Comparison of ENCODE assay signal across 16 cellular contexts in the genomic region with DNA sequence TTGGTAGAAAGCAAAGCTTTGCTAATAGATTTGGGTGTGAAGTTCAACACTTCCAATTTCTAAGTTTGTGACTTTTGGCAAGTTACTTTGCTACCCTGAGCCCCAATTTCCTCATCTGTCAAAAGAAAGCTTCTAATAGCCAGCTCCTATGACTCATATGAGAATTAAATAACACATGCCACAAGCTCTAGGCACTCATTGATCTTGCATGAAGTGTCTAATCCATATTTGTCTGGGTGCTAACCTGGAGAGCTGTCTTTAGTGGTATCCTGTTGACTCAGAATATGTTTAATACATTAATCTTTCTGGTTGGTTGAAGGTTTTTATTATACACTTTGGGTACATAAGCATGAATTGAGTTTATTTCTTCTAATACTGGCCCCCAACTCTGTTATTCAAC.
DNase-seq lines count a peak whose midpoint lies in the region; ATAC-seq and TF ChIP-seq lines count a peak whose summit lies in the region.
"Had no signal": no experiment of that assay in that cellular context is flagged by ENCODE, and none has a peak within 500 bp of the region (broad histone marks: within the 10 kb centered on the region; RNA-seq: fewer than 3 reads in every experiment).

No MANE protein-coding gene starts in this region.

- no peak for ATAC-seq in GM21737 (IDR thresholded peaks at IDR 0.05; ENCODE audit: unreplicated experiment)
- no peak for ATAC-seq in HG03571 (IDR thresholded peaks at IDR 0.05; ENCODE audit: unreplicated experiment)
- ATAC-seq in HG02642 (IDR thresholded peaks at IDR 0.05; ENCODE audit: poor library complexity, unreplicated experiment): no peak
- ATAC-seq: CD8-positive, alpha-beta T cell had no signal

- no peaks in the 10 kb centered on the region for H3K36me3 Mint-ChIP-seq in mesothelial cell of epicardium
- H3K36me3 Mint-ChIP-seq: CD8-positive, alpha-beta T cell had no signal

- peaks cover 51% of the 10 kb centered on the region for H3K4me1 Mint-ChIP-seq in mesothelial cell of epicardium

- no peaks in the 10 kb centered on the region for H3K27me3 Mint-ChIP-seq in mesothelial cell of epicardium (ENCODE audit: low read depth)

- peak overlapping the region; percentile 37 for H3K27ac Mint-ChIP-seq in mesothelial cell of epicardium
- H3K27ac Mint-ChIP-seq: CD8-positive, alpha-beta T cell had no signal

- peak; percentile 8 for DNase-seq in GM03348 (ENCODE audit: low spot score)
- peak; percentile 45 for DNase-seq in amniotic epithelial cell (ENCODE audit: low read depth)
- DNase-seq in epithelial cell of prostate (ENCODE audit: low read depth, low spot score): no peak
- DNase-seq in mesothelial cell of epicardium (ENCODE audit: low spot score in 2 of 2, unreplicated experiment in 2 of 2): no peak
- no peak for DNase-seq in mesenteric fat pad (ENCODE audit: low spot score)
- DNase-seq: CD8-positive, alpha-beta T cell; DMS 273 treated with DMSO at 0.1 percent for 48 hours; NCI-H1092; NCI-H1694; NCI-H2107; NCI-H345; NCI-H526 treated with DMSO at 0.1 percent for 48 hours; SJCRH30 had no signal

- peak overlapping the region; percentile 5 for H3K27ac ChIP-seq in epithelial cell of prostate
- H3K27ac ChIP-seq: SJCRH30 had no signal

- H3K4me3 Mint-ChIP-seq in mesothelial cell of epicardium: no peak overlapping the region
- H3K4me3 Mint-ChIP-seq: CD8-positive, alpha-beta T cell had no signal

- H3K9me3 Mint-ChIP-seq in mesothelial cell of epicardium: peaks cover 8% of the 10 kb centered on the region

- TF ChIP-seq CTCF in mesothelial cell of epicardium (IDR thresholded peaks at IDR 0.05; ENCODE audit: unreplicated experiment): no peak

Comparison
In these comparisons a context has a peak if more than half of its experiments do, and no peak if none do; other contexts are left out.
1. DNase-seq: peak in GM03348 (single experiment) and amniotic epithelial cell (single experiment); none in epithelial cell of prostate (single experiment), mesothelial cell of epicardium (0 of 2) and mesenteric fat pad (single experiment).